In the genomic region with DNA sequence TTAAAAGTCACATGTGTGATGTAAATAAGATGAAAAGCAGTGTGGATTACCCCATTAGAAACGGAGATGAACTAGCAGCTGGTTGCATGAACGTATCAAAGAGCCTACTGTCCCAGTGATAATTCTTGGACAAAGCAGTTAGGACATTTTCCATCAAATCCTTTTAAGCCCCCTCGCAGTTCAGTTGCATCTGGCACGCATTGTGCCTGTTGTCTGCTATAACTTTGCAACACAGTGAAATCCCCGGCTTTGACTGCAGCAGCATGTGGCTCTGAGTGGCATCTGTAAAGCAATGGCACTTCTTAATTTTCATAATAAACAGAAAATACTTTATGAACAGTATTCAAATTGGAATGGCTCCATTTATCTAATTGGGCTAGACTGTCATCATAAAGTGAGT, we compare ENCODE assay signal across 16 cellular contexts.
"Had no signal": no experiment of that assay in that cellular context is flagged by ENCODE, and none has a peak within 500 bp of the region (broad histone marks: within the 10 kb centered on the region; RNA-seq: fewer than 3 reads in every experiment).

No MANE protein-coding gene starts in this region.

- H3K4me1 ChIP-seq: psoas muscle had no signal

- H3K36me3 ChIP-seq: brain microvascular endothelial cell, gastroesophageal sphincter had no signal

- H3K27me3 ChIP-seq: brain microvascular endothelial cell, gastroesophageal sphincter had no signal

- H3K9me3 Mint-ChIP-seq: activated naive CD8-positive, alpha-beta T cell treated with anti-CD3 and anti-CD28 coated beads for 36 hours; endodermal cell; nephron had no signal

- H3K9me3 ChIP-seq: gastroesophageal sphincter, psoas muscle had no signal

- H3K27me3 Mint-ChIP-seq: activated B cell treated with CpG ODN at 0.5 μM for 24 hours; activated CD4-positive, alpha-beta T cell treated with anti-CD3 and anti-CD28 coated beads, Interleukin-2, amount 10 ng/mL, durations not matched to agents 24 days and 14 days; activated naive CD8-positive, alpha-beta T cell treated with anti-CD3 and anti-CD28 coated beads for 36 hours; stimulated activated naive CD8-positive, alpha-beta T cell treated with anti-CD3 and anti-CD28 coated beads, Interleukin-15, amount 100 ng/mL, for 72 hours had no signal

- DNase-seq: activated B cell treated with CpG ODN at 0.5 μM for 24 hours; activated CD4-positive, alpha-beta T cell treated with anti-CD3 and anti-CD28 coated beads, Interleukin-2, amount 10 ng/mL, durations not matched to agents 24 days and 14 days; activated CD8-positive, alpha-beta memory T cell treated with anti-CD3 and anti-CD28 coated beads, Interleukin-2, amount 50 U/mL, for 4 hours; activated CD8-positive, alpha-beta T cell treated with anti-CD3 and anti-CD28 coated beads, Interleukin-2, amount 10 ng/mL, durations not matched to agents 7 days and 5 days; activated naive CD8-positive, alpha-beta T cell treated with anti-CD3 and anti-CD28 coated beads for 36 hours; activated T-cell treated with anti-CD3 and anti-CD28 coated beads, Interleukin-2, amount 50 U/mL, for 72 hours; brain microvascular endothelial cell; dermis blood vessel endothelial cell; endodermal cell; occipital lobe; psoas muscle; stimulated activated naive CD8-positive, alpha-beta T cell treated with anti-CD3 and anti-CD28 coated beads, Interleukin-15, amount 100 ng/mL, for 72 hours had no signal

- ATAC-seq: activated CD8-positive, alpha-beta T cell treated with anti-CD3 and anti-CD28 coated beads, Interleukin-2, amount 10 ng/mL, durations not matched to agents 7 days and 5 days; activated T-cell treated with anti-CD3 and anti-CD28 coated beads, Interleukin-2, amount 50 U/mL, for 72 hours; gastroesophageal sphincter; psoas muscle; sciatic nerve; stimulated activated naive CD8-positive, alpha-beta T cell treated with anti-CD3 and anti-CD28 coated beads, Interleukin-15, amount 100 ng/mL, for 72 hours had no signal

- H3K27ac ChIP-seq: brain microvascular endothelial cell, gastroesophageal sphincter, psoas muscle had no signal

- H3K4me3 ChIP-seq: gastroesophageal sphincter, psoas muscle had no signal

- H3K4me1 Mint-ChIP-seq: activated B cell treated with CpG ODN at 0.5 μM for 24 hours; activated CD4-positive, alpha-beta T cell treated with anti-CD3 and anti-CD28 coated beads, Interleukin-2, amount 10 ng/mL, durations not matched to agents 24 days and 14 days; activated naive CD8-positive, alpha-beta T cell treated with anti-CD3 and anti-CD28 coated beads for 36 hours; stimulated activated naive CD8-positive, alpha-beta T cell treated with anti-CD3 and anti-CD28 coated beads, Interleukin-15, amount 100 ng/mL, for 72 hours had no signal

- H3K27ac Mint-ChIP-seq: activated B cell treated with CpG ODN at 0.5 μM for 24 hours; activated CD4-positive, alpha-beta T cell treated with anti-CD3 and anti-CD28 coated beads, Interleukin-2, amount 10 ng/mL, durations not matched to agents 24 days and 14 days; activated CD8-positive, alpha-beta T cell treated with anti-CD3 and anti-CD28 coated beads, Interleukin-2, amount 10 ng/mL, durations not matched to agents 7 days and 5 days; activated naive CD8-positive, alpha-beta T cell treated with anti-CD3 and anti-CD28 coated beads for 36 hours; activated T-cell treated with anti-CD3 and anti-CD28 coated beads, Interleukin-2, amount 50 U/mL, for 72 hours; endodermal cell; stimulated activated naive CD8-positive, alpha-beta T cell treated with anti-CD3 and anti-CD28 coated beads, Interleukin-15, amount 100 ng/mL, for 72 hours; T-helper 1 cell treated with Interleukin-12 subunit alpha and Interleukin-12 subunit beta and Interleukin-4 antibody, amounts not matched to agents 30 μg/mL and 1 μg/mL, for 36 hours had no signal

- H3K4me3 Mint-ChIP-seq: activated B cell treated with CpG ODN at 0.5 μM for 24 hours; activated CD4-positive, alpha-beta T cell treated with anti-CD3 and anti-CD28 coated beads, Interleukin-2, amount 10 ng/mL, durations not matched to agents 24 days and 14 days; activated CD8-positive, alpha-beta T cell treated with anti-CD3 and anti-CD28 coated beads, Interleukin-2, amount 10 ng/mL, durations not matched to agents 7 days and 5 days; activated naive CD8-positive, alpha-beta T cell treated with anti-CD3 and anti-CD28 coated beads for 36 hours; activated T-cell treated with anti-CD3 and anti-CD28 coated beads, Interleukin-2, amount 50 U/mL, for 72 hours; endodermal cell; nephron; stimulated activated naive CD8-positive, alpha-beta T cell treated with anti-CD3 and anti-CD28 coated beads, Interleukin-15, amount 100 ng/mL, for 72 hours; T-helper 1 cell treated with Interleukin-12 subunit alpha and Interleukin-12 subunit beta and Interleukin-4 antibody, amounts not matched to agents 30 μg/mL and 1 μg/mL, for 36 hours had no signal

- H3K36me3 Mint-ChIP-seq: activated naive CD8-positive, alpha-beta T cell treated with anti-CD3 and anti-CD28 coated beads for 36 hours had no signal
